In the genomic region with DNA sequence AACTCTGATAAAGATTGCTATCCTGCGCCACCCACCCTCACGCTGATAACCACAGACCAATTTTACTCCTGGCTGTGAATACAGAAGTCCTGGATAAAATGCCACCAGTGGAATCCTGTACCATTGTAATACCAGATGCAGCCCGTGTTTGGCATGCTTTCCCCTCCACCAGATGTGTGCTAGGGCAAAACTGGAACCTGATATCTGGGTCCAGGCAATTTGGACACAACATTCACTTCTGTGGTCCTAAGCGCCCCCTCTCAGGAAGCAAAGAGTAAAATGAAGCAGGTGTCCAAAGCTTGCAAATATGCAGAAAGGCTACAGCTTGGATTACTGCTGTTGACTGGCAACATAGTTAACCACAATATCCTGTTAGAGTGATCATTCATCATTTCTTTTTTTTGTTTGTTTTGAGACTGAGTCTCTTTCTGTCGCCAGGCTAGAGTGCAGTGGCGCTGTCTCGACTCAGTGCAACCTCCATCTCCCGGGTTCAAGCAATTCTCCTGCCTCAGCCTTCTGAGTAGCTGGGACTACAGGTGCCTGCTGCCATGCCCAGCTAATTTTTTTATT, we compare ENCODE assay signal across 9 cellular contexts. TPM values are rescaled to one million over a fixed set of nuclear protein-coding genes. Genes with fewer than 3 reads are reported as not detected.
DNase-seq lines count a peak whose midpoint lies in the region; ATAC-seq and TF ChIP-seq lines count a peak whose summit lies in the region.
"Had no signal": no experiment of that assay in that cellular context is flagged by ENCODE, and none has a peak within 500 bp of the region (broad histone marks: within the 10 kb centered on the region; RNA-seq: fewer than 3 reads in every experiment).

No MANE protein-coding gene starts in this region.

- DNase-seq in stimulated activated CD4-positive, alpha-beta T cell treated with anti-CD3 and anti-CD28 coated beads, Interleukin-1b, Interleukin-23, amount 100 ng/mL, for 48 hours, result peak; percentile 32
- DNase-seq in stimulated activated CD4-positive, alpha-beta T cell treated with anti-CD3 and anti-CD28 coated beads, Interleukin-4, amount 100 ng/mL, for 1 hour, result no peak
- DNase-seq in PC-3, result peak; percentile 88
- peak; percentile 20 for DNase-seq in MCF 10A (ENCODE audit: unreplicated experiment)
- DNase-seq in aorta, result peak; percentile 9 to 42
- DNase-seq in stimulated activated CD4-positive, alpha-beta T cell treated with anti-CD3 and anti-CD28 coated beads, Interleukin-4, amount 100 ng/mL, for 4 hours, result no peak
- no peak for DNase-seq in heart right ventricle
- DNase-seq in colonic mucosa, result no peak

- peaks cover 18% of the 10 kb centered on the region for H3F3A ChIP-seq in PC-3 (ENCODE audit: low read length, unreplicated experiment)

- no peak overlapping the region for H3K4me3 Mint-ChIP-seq in MCF 10A (ENCODE audit: unreplicated experiment)

- H3K4me1 ChIP-seq in PC-3 (ENCODE audit: insufficient read depth, low read length) (peaks cover 65% of the 10 kb centered on the region), aorta (ENCODE audit: control insufficient read depth in 1 of 2, insufficient read depth in 2 of 2, low read length in 2 of 2) (no peaks in the 10 kb centered on the region), heart right ventricle (peaks cover 0 to 32% (median 14%) of the 10 kb centered on the region in 9 donors), colonic mucosa (no peaks in the 10 kb centered on the region)

- H3K4me2 ChIP-seq in PC-3 (ENCODE audit: low read length), result peak overlapping the region; percentile 70

- BruUV-seq in PC-3 (replicated peaks; lab: Mats Ljungman, UMichigan) (no TSS peak), MCF 10A (replicated peaks; lab: Mats Ljungman, UMichigan) (no TSS peak)

- intact Hi-C loops in PC-3 (cut with micrococcal nuclease), result loop anchor here (5.0 kb wide), 1 partner anchor 62 kb away; no protein-coding TSS in a partner anchor
- intact Hi-C loops in MCF 10A (cut with micrococcal nuclease), result loop anchor here (5.0 kb wide), 1 partner anchor 363 kb away; no protein-coding TSS in a partner anchor
- intact Hi-C loops in aorta (cut with DNase I), result no loop called here
- intact Hi-C loops in heart right ventricle (cut with DNase I), result no loop called here
- intact Hi-C loops in colonic mucosa (cut with DNase I), result no loop called here

- H3K27me3 ChIP-seq in PC-3 (ENCODE audit: low read length), result no peaks in the 10 kb centered on the region
- no peaks in the 10 kb centered on the region for H3K27me3 ChIP-seq in aorta (ENCODE audit: control insufficient read depth in 1 of 2, insufficient read depth in 2 of 2, low read length in 1 of 2)
- no peaks in the 10 kb centered on the region for H3K27me3 ChIP-seq in heart right ventricle
- H3K27me3 ChIP-seq in colonic mucosa, result no peaks in the 10 kb centered on the region

- TF ChIP-seq CTCF in PC-3 (conservative IDR thresholded peaks at IDR 0.05; ENCODE audit: low read depth, low read length) (peak; percentile 33; the same call in 1 of the 2 replicates), MCF 10A (IDR thresholded peaks at IDR 0.05; ENCODE audit: unreplicated experiment) (no peak), heart right ventricle (IDR thresholded peaks at IDR 0.05) (no peak), colonic mucosa (IDR thresholded peaks at IDR 0.05) (no peak)

- H3K27me3 Mint-ChIP-seq in MCF 10A (ENCODE audit: insufficient read depth, unreplicated experiment), result no peaks in the 10 kb centered on the region

- H3K9me2 ChIP-seq in PC-3 (replicated peaks; ENCODE audit: low read length), result no peaks in the 10 kb centered on the region

- peaks cover 58% of the 10 kb centered on the region for H3K79me2 ChIP-seq in PC-3 (ENCODE audit: low read length)

- no peaks in the 10 kb centered on the region for H3K36me3 ChIP-seq in PC-3 (ENCODE audit: low read depth, low read length)
- H3K36me3 ChIP-seq in aorta (ENCODE audit: control insufficient read depth in 1 of 2, insufficient read depth in 2 of 2, low read length in 1 of 2), result no peaks in the 10 kb centered on the region
- H3K36me3 ChIP-seq in heart right ventricle, result no peaks in the 10 kb centered on the region
- no peaks in the 10 kb centered on the region for H3K36me3 ChIP-seq in colonic mucosa

- H3K9me3 ChIP-seq in PC-3 (ENCODE audit: low read length) (no peaks in the 10 kb centered on the region), aorta (ENCODE audit: control insufficient read depth, low read length) (no peaks in the 10 kb centered on the region), heart right ventricle (no peaks in the 10 kb centered on the region), colonic mucosa (no peaks in the 10 kb centered on the region)

- H2AFZ ChIP-seq in PC-3 (ENCODE audit: low read length), result no peak overlapping the region

- ATAC-seq in PC-3 (peak; percentile 25), aorta (ENCODE audit: low FRiP score) (no peak), heart right ventricle (no peak)

- CTCF ChIA-PET in PC-3 (lab: Charles Lee), result interaction anchor here (0.8 kb wide), 1 partner anchor 24 kb away, joined by 3 read pairs; no protein-coding TSS in a partner anchor
- CTCF ChIA-PET in MCF 10A (lab: Yijun Ruan, JAX), result interaction anchor here (0.6 to 1.8 kb wide), 3 partner anchors 14 to 205 kb away, joined by 3 to 8 read pairs (median 8); a partner anchor contains a TSS

- peak overlapping the region; percentile 97 for H3K27ac ChIP-seq in PC-3 (ENCODE audit: low read length)
- H3K27ac ChIP-seq in aorta (ENCODE audit: low read depth in 1 of 2, low read length in 2 of 2), result no peak overlapping the region
- H3K27ac ChIP-seq in heart right ventricle, result no peak overlapping the region
- no peak overlapping the region for H3K27ac ChIP-seq in colonic mucosa
- H3K27ac ChIP-seq: epithelial cell of prostate had no signal

- no peak overlapping the region for H3K27ac Mint-ChIP-seq in MCF 10A (ENCODE audit: low read depth, unreplicated experiment)

- no peaks in the 10 kb centered on the region for H4K20me1 ChIP-seq in PC-3 (ENCODE audit: low read length)

- H3K4me3 ChIP-seq in PC-3 (ENCODE audit: low read length), result peak overlapping the region; percentile 19
- H3K4me3 ChIP-seq in aorta (ENCODE audit: low read length in 2 of 2), result no peak overlapping the region
- H3K4me3 ChIP-seq in heart right ventricle, result no peak overlapping the region
- H3K4me3 ChIP-seq in colonic mucosa, result no peak overlapping the region

- no peaks in the 10 kb centered on the region for H3K36me3 Mint-ChIP-seq in MCF 10A (ENCODE audit: insufficient read depth, unreplicated experiment)

- whole genome bisulfite sequencing in aorta, 2 donors, result 58% methylated on average over 8 of the region's 8 CpGs
- WGBS in heart right ventricle, 2 donors, result 66 to 73% methylated on average over 8 of the region's 8 CpGs

- H3K4me1 Mint-ChIP-seq in MCF 10A (ENCODE audit: insufficient read depth, unreplicated experiment), result peaks cover 29% of the 10 kb centered on the region

- no peaks in the 10 kb centered on the region for H3K9me3 Mint-ChIP-seq in MCF 10A (ENCODE audit: unreplicated experiment)

- H3K9ac ChIP-seq in PC-3 (ENCODE audit: low read length), result peak overlapping the region; percentile 8; the same call in 1 of the 2 replicates
- no peak overlapping the region for H3K9ac ChIP-seq in colonic mucosa (ENCODE audit: low read depth in 2 of 2, low read length in 2 of 2)

- POLR2A ChIA-PET in PC-3 (lab: Charles Lee; ENCODE audit: unreplicated experiment), result interaction anchor here (0.6 kb wide), 1 partner anchor 90 kb away, joined by 11 read pairs; no protein-coding TSS in a partner anchor
- POLR2A ChIA-PET in MCF 10A (lab: Yijun Ruan, JAX), result interaction anchor here (0.6 to 0.7 kb wide), 2 partner anchors 13 to 1410 kb away, joined by 3 read pairs; no protein-coding TSS in a partner anchor

RNA-seq across cellular contexts. Expression of a gene that starts 32.8 kb away (rescaled TPM):
- total RNA-seq in PC-3 (2014; rRNA removed) (224 and 249 TPM in 2 replicates), MCF 10A (2022) (4.7 and 4.9 TPM in 2 replicates), aorta (100 to 1,000 TPM; 108 to 115 TPM), heart right ventricle (10 to 100 TPM; 11.2 to 60.2 (median 26.3) TPM), colonic mucosa (1 to 10 TPM; 2.3 to 6.9 TPM)
- polyA plus RNA-seq in aorta (100 to 1,000 TPM in 1 of 2 donors, 10 to 100 TPM in 1; 49.0 to 138 TPM), heart right ventricle (10 to 100 TPM; 41.4 to 66.6 TPM)

RNA-seq across cellular contexts. Expression of a gene that starts 33.0 kb away (rescaled TPM):
- total RNA-seq in PC-3 (2014; rRNA removed), result 10.1 and 12.0 TPM in 2 replicates
- total RNA-seq in MCF 10A (2022), result 12.0 and 17.6 TPM in 2 replicates
- 10 to 100 TPM; 12.9 to 16.4 TPM for total RNA-seq in aorta
- 10 to 100 TPM; 10.5 to 19.2 TPM for polyA plus RNA-seq in aorta
- total RNA-seq in heart right ventricle, result 10 to 100 TPM; 21.1 to 38.4 (median 27.2) TPM
- 10 to 100 TPM; 33.1 to 35.0 TPM for polyA plus RNA-seq in heart right ventricle
- 10 to 100 TPM in 1 of 2 donors, 1 to 10 TPM in 1; 9.1 to 14.3 TPM for total RNA-seq in colonic mucosa

RNA-seq across cellular contexts. Expression of a gene that starts 35.4 kb away (rescaled TPM):
- total RNA-seq in PC-3 (2014; rRNA removed), result 18.7 and 41.0 TPM in 2 replicates
- 33.4 and 33.9 TPM in 2 replicates for total RNA-seq in MCF 10A (2022)
- total RNA-seq in aorta, result 10 to 100 TPM; 72.6 to 91.9 TPM
- 10 to 100 TPM in 1 of 2 donors, 1 to 10 TPM in 1; 8.6 to 45.5 TPM for polyA plus RNA-seq in aorta
- 10 to 100 TPM; 17.9 to 50.1 (median 22.5) TPM for total RNA-seq in heart right ventricle
- polyA plus RNA-seq in heart right ventricle, result 10 to 100 TPM; 18.4 to 32.0 TPM
- total RNA-seq in colonic mucosa, result 10 to 100 TPM; 27.0 to 31.3 TPM

Comparison
In these comparisons a context has a peak if more than half of its experiments do, and no peak if none do; other contexts are left out.
1. DNase-seq: peak in stimulated activated CD4-positive, alpha-beta T cell treated with anti-CD3 and anti-CD28 coated beads, Interleukin-1b, Interleukin-23, amount 100 ng/mL, for 48 hours (single experiment), PC-3 (single experiment), MCF 10A (single experiment) and aorta (2 of 2); none in stimulated activated CD4-positive, alpha-beta T cell treated with anti-CD3 and anti-CD28 coated beads, Interleukin-4, amount 100 ng/mL, for 1 hour (single experiment), stimulated activated CD4-positive, alpha-beta T cell treated with anti-CD3 and anti-CD28 coated beads, Interleukin-4, amount 100 ng/mL, for 4 hours (0 of 2), heart right ventricle (0 of 2) and colonic mucosa (single experiment).
2. intact Hi-C loops: an anchor here in PC-3 (5.0 kb wide) and MCF 10A (5.0 kb wide); none called in aorta, heart right ventricle and colonic mucosa.